9 cellular contexts compared by ENCODE assay signal in the genomic region with DNA sequence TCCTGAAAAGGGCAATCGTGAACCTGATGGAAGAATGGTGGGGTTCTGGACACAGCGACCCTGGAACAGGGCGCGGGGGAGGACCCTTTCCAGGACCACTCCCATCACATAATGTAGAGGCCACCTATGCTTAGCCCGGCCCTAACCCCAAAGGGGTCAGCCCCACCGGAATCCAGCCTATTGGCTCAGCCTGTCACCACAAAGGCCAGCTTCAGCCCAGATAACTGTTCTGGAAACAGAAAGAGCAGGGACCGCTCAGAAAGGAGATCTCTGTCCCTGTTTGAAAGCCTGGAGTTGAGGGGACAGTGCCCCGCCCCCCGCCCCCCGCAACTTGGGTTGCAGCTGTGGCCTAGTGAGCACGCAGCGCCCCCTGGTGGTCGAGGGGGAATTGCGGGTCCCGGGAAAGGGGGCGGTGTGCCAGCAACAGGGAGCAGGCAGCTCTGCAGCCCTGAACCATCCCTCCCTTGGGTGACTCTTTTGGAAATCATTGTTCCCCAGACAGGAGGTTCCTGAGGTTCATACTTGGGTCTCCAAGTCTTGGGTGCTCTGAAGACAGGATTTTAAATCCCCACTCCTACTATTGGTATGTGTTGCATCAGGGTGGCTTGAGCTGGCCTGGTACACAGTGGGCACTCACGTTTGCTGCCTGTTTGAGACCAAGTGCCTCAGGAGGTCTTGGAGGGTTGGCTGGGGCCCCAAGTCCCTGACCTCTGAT. TPM values are rescaled to one million over a fixed set of nuclear protein-coding genes. Genes with fewer than 3 reads are reported as not detected.
A peak's percentile ranks its signal among the peaks of the same experiment; 100 is the strongest.
DNase-seq lines count a peak whose midpoint lies in the region; ATAC-seq and TF ChIP-seq lines count a peak whose summit lies in the region.
"Had no signal": no experiment of that assay in that cellular context is flagged by ENCODE, and none has a peak within 500 bp of the region (broad histone marks: within the 10 kb centered on the region; RNA-seq: fewer than 3 reads in every experiment).

No MANE protein-coding gene starts in this region.

- no peak overlapping the region for H3K27ac ChIP-seq in IMR-90 (ENCODE audit: insufficient read depth, low read length)

- peaks cover 19% of the 10 kb centered on the region for H3K27me3 ChIP-seq in IMR-90 (ENCODE audit: control insufficient read depth, insufficient read depth, low read length)

- no peak overlapping the region for H4K91ac ChIP-seq in IMR-90 (ENCODE audit: insufficient read depth, low read depth, low read length)

- no peaks in the 10 kb centered on the region for H3K4me1 ChIP-seq in IMR-90 (ENCODE audit: control insufficient read depth, insufficient read depth, low read length)

- intact Hi-C loops in IMR-90 (cut with micrococcal nuclease) = loop anchor here (1.0 kb wide), 2 partner anchors 35 to 148 kb away; no protein-coding TSS in a partner anchor

- peak overlapping the region; percentile 47 for H2AFZ ChIP-seq in IMR-90 (replicated peaks; ENCODE audit: low read length, poor library complexity)

- in situ Hi-C loops in IMR-90 (cut with MboI; ENCODE audit: low sequenced_read_pairs) = no loop called here

- no peak overlapping the region for H3K18ac ChIP-seq in IMR-90 (ENCODE audit: low read depth, low read length)

- dilution Hi-C loops in IMR-90 (cut with HindIII; ENCODE audit: low sequenced_read_pairs, unreplicated experiment) = no loop called here

- TF ChIP-seq POLR2A in IMR-90 (IDR thresholded peaks at IDR 0.05; ENCODE audit: low read depth, low read length) = no peak

- no peaks in the 10 kb centered on the region for H3K36me3 ChIP-seq in IMR-90 (ENCODE audit: control insufficient read depth, insufficient read depth, low read length)

- no peak overlapping the region for H3K56ac ChIP-seq in IMR-90 (ENCODE audit: extremely low read depth, insufficient read depth, low read length)

- no peaks in the 10 kb centered on the region for H3K9me3 ChIP-seq in IMR-90 (ENCODE audit: control insufficient read depth, insufficient read depth, low read length)

- H3K4me1 Mint-ChIP-seq in brain = no peaks in the 10 kb centered on the region

- H2BK15ac ChIP-seq in IMR-90 (ENCODE audit: low read depth, low read length) = no peak overlapping the region

- no peak overlapping the region for H3K4me3 ChIP-seq in IMR-90 (ENCODE audit: insufficient read depth, low read depth, low read length)

- no peak overlapping the region for H4K5ac ChIP-seq in IMR-90 (ENCODE audit: low read depth, low read length)

- no peaks in the 10 kb centered on the region for H3K9me1 ChIP-seq in IMR-90 (ENCODE audit: insufficient read depth, low read length)

- H3K9ac ChIP-seq in IMR-90 (ENCODE audit: low read depth, low read length) = no peak overlapping the region

- peak overlapping the region; percentile 67 for H2AK9ac ChIP-seq in IMR-90 (replicated peaks; ENCODE audit: low read depth, low read length, poor library complexity)

- POLR2A ChIA-PET in IMR-90 (lab: Charles Lee; ENCODE audit: unreplicated experiment) = no interaction called here

- 10% methylated on average over 8 of the region's 17 CpGs; no CpG with 5 or more reads in 1 of the 2 experiments for WGBS in IMR-90 (ENCODE audit: extremely low coverage in 2 of 2, insufficient read length in 1 of 2), 2 experiments

- H3K9me3 Mint-ChIP-seq in brain = no peaks in the 10 kb centered on the region

- H4K20me1 ChIP-seq in IMR-90 (ENCODE audit: insufficient read depth, low read length) = no peaks in the 10 kb centered on the region

- DNase-seq in Daoy (ENCODE audit: low read depth) (peak; percentile 63), IMR-90 (peak; percentile 28), UCSD-AML1 (lab: John Stamatoyannopoulos, UW; ENCODE audit: unreplicated experiment) (peak; percentile 86), inferior parietal cortex (ENCODE audit: extremely low spot score) (peak; percentile 66)
- DNase-seq in stimulated activated CD4-positive, alpha-beta T cell treated with anti-CD3 and anti-CD28 coated beads, Interleukin-15, amount 100 ng/mL, for 48 hours (ENCODE audit: low read depth in 2 of 2) = peak; percentile 43 to 66

- no peak overlapping the region for H3K23ac ChIP-seq in IMR-90 (ENCODE audit: low read depth, low read length)

- no peak overlapping the region for H3K4ac ChIP-seq in IMR-90 (ENCODE audit: low read depth, low read length)

- no peak overlapping the region for H2BK5ac ChIP-seq in IMR-90 (ENCODE audit: low read depth, low read length, poor library complexity, severe bottlenecking)

- peak; percentile 78 for TF ChIP-seq RAD21 in IMR-90 (IDR thresholded peaks at IDR 0.05; ENCODE audit: low read length)

- no peak overlapping the region for H3K4me3 Mint-ChIP-seq in brain

- H3K27me3 Mint-ChIP-seq in brain = peaks cover 11% of the 10 kb centered on the region

- H3K14ac ChIP-seq in IMR-90 (replicated peaks; ENCODE audit: low read depth, low read length) = no peak overlapping the region

- H2BK120ac ChIP-seq in IMR-90 (ENCODE audit: low read depth, low read length) = no peak overlapping the region

- CTCF ChIA-PET in IMR-90 (lab: Yijun Ruan, JAX) = interaction anchor here (0.6 to 2.4 kb wide), 12 partner anchors 10 to 375 kb away, joined by 3 to 19 read pairs (median 4); no protein-coding TSS in a partner anchor

- H4K8ac ChIP-seq in IMR-90 (ENCODE audit: low read depth in 2 of 2, low read length in 2 of 2) = no peak overlapping the region

- no peak overlapping the region for H3K27ac Mint-ChIP-seq in brain

- BruUV-seq in IMR-90 (replicated peaks; lab: Mats Ljungman, UMichigan) = no TSS peak

- peak; percentile 75 for ATAC-seq in IMR-90 (ENCODE audit: low read depth)
- ATAC-seq in GM18870 (IDR thresholded peaks at IDR 0.05; ENCODE audit: unreplicated experiment) = no peak
- no peak for ATAC-seq in HG03342 (IDR thresholded peaks at IDR 0.05; ENCODE audit: unreplicated experiment)

- no peak overlapping the region for H3K4me2 ChIP-seq in IMR-90 (ENCODE audit: low read depth, low read length)

- no peaks in the 10 kb centered on the region for H3K36me3 Mint-ChIP-seq in brain

- no peak overlapping the region for H2BK20ac ChIP-seq in IMR-90 (ENCODE audit: low read depth, low read length)

- H3K79me1 ChIP-seq in IMR-90 (ENCODE audit: low read depth in 1 of 2, low read length in 2 of 2) = no peaks in the 10 kb centered on the region

- H2AK5ac ChIP-seq in IMR-90 (ENCODE audit: low read depth, low read length) = no peak overlapping the region

- peak; percentile 92 for TF ChIP-seq CTCF in IMR-90 (conservative IDR thresholded peaks at IDR 0.05; ENCODE audit: low read depth, low read length)
- peak; percentile 96 to 99 for TF ChIP-seq CTCF in brain (conservative IDR thresholded peaks at IDR 0.05)

TF ChIP-seq in IMR-90, 13 proteins besides CTCF, POLR2A, EP300 and RAD21:
- TF ChIP-seq FOS (IDR thresholded peaks at IDR 0.05; ENCODE audit: low read depth, low read length) (no peak), RCOR1 (IDR thresholded peaks at IDR 0.05; ENCODE audit: insufficient replicate concordance, low read length) (no peak), MAZ (IDR thresholded peaks at IDR 0.05; ENCODE audit: borderline replicate concordance, low read depth, low read length) (peak; percentile 75), SMC3 (IDR thresholded peaks at IDR 0.05; ENCODE audit: low read depth, low read length) (peak; percentile 90)

RNA-seq across cellular contexts. Expression of gene SIGLEC1, which starts 1.5 kb away (rescaled TPM):
- total RNA-seq in Daoy (2014; rRNA removed; shearing (Covaris generic)) = not detected in 2 replicates
- not detected in 2 replicates for total RNA-seq in IMR-90 (2012; rRNA removed)
- not detected in 2 replicates for polyA plus RNA-seq in IMR-90 (2012; rRNA removed)
- not detected in 2 replicates for polyA plus RNA-seq in IMR-90 (2012; cell fraction: cytosol; rRNA removed)
- polyA plus RNA-seq in IMR-90 (2012; cell fraction: nucleus; rRNA removed; ENCODE audit: low replicate concordance) = 0.01 TPM in 1 of 2 replicates, not detected in the other
- polyA plus RNA-seq in brain (ENCODE audit: insufficient read depth, low read depth, low replicate concordance) = 0.97 TPM
- total RNA-seq: dermis microvascular lymphatic vessel endothelial cell had no signal

RNA-seq across cellular contexts. Expression of gene HSPA12B, which starts 21.6 kb away (rescaled TPM):
- total RNA-seq in Daoy (2014; rRNA removed; shearing (Covaris generic)) = 0.17 TPM in 1 of 2 replicates, not detected in the other
- not detected in 2 replicates for total RNA-seq in IMR-90 (2012; rRNA removed)
- polyA plus RNA-seq in IMR-90 (2012; rRNA removed) = not detected in 2 replicates
- polyA plus RNA-seq in IMR-90 (2012; cell fraction: cytosol; rRNA removed) = 0.03 TPM in 1 of 2 replicates, not detected in the other
- polyA plus RNA-seq in IMR-90 (2012; cell fraction: nucleus; rRNA removed; ENCODE audit: low replicate concordance) = not detected in 2 replicates
- polyA plus RNA-seq in brain (ENCODE audit: insufficient read depth, low read depth, low replicate concordance) = 2.7 TPM

RNA-seq across cellular contexts. Expression of gene ADAM33, which starts 29.1 kb away (rescaled TPM):
- not detected in 2 replicates for total RNA-seq in Daoy (2014; rRNA removed; shearing (Covaris generic))
- under 0.01 and 0.18 TPM in 2 replicates for total RNA-seq in IMR-90 (2012; rRNA removed)
- polyA plus RNA-seq in IMR-90 (2012; rRNA removed) (1.6 and 1.7 TPM in 2 replicates), brain (ENCODE audit: insufficient read depth, low read depth, low replicate concordance) (0.42 TPM)
- 0.13 and 0.60 TPM in 2 replicates for polyA plus RNA-seq in IMR-90 (2012; cell fraction: cytosol; rRNA removed)
- polyA plus RNA-seq in IMR-90 (2012; cell fraction: nucleus; rRNA removed; ENCODE audit: low replicate concordance) = 17.6 and 23.5 TPM in 2 replicates
- total RNA-seq: dermis microvascular lymphatic vessel endothelial cell had no signal

RNA-seq across cellular contexts. Expression of gene GFRA4, which starts 47.7 kb away (rescaled TPM):
- not detected in 2 replicates for total RNA-seq in Daoy (2014; rRNA removed; shearing (Covaris generic))
- not detected in 2 replicates for total RNA-seq in IMR-90 (2012; rRNA removed)
- polyA plus RNA-seq in IMR-90 (2012; rRNA removed) = not detected in 2 replicates
- polyA plus RNA-seq in IMR-90 (2012; cell fraction: cytosol; rRNA removed) = not detected in 2 replicates
- not detected in 2 replicates for polyA plus RNA-seq in IMR-90 (2012; cell fraction: nucleus; rRNA removed; ENCODE audit: low replicate concordance)
- not detected for polyA plus RNA-seq in brain (ENCODE audit: insufficient read depth, low read depth, low replicate concordance)
- total RNA-seq: dermis microvascular lymphatic vessel endothelial cell had no signal

RNA-seq across cellular contexts. Expression of gene ADISSP, which starts 56.7 kb away (rescaled TPM):
- total RNA-seq in Daoy (2014; rRNA removed; shearing (Covaris generic)) = 39.4 and 40.4 TPM in 2 replicates
- total RNA-seq in IMR-90 (2012; rRNA removed) = 31.4 and 31.9 TPM in 2 replicates
- polyA plus RNA-seq in IMR-90 (2012; rRNA removed) = 58.2 and 65.0 TPM in 2 replicates
- 75.4 and 85.6 TPM in 2 replicates for polyA plus RNA-seq in IMR-90 (2012; cell fraction: cytosol; rRNA removed)
- 17.7 and 47.7 TPM in 2 replicates for polyA plus RNA-seq in IMR-90 (2012; cell fraction: nucleus; rRNA removed; ENCODE audit: low replicate concordance)
- 54.2 TPM for polyA plus RNA-seq in brain (ENCODE audit: insufficient read depth, low read depth, low replicate concordance)

Comparison
In these comparisons a context has a peak if more than half of its experiments do, and no peak if none do; other contexts are left out.
1. DNase-seq: peak in every context shown above with its lines; median percentile 86 in UCSD-AML1; 66 in inferior parietal cortex; 63 in Daoy; 54 in stimulated activated CD4-positive, alpha-beta T cell treated with anti-CD3 and anti-CD28 coated beads, Interleukin-15, amount 100 ng/mL, for 48 hours; 28 in IMR-90.